14 cellular contexts compared by ENCODE assay signal in genomic region chr13:109684836-109685602, GRCh38.
DNase-seq lines count a peak whose midpoint lies in the region; ATAC-seq and TF ChIP-seq lines count a peak whose summit lies in the region.
"Had no signal": no experiment of that assay in that cellular context is flagged by ENCODE, and none has a peak within 500 bp of the region (broad histone marks: within the 10 kb centered on the region; RNA-seq: fewer than 3 reads in every experiment).

No MANE protein-coding gene starts in this region.

- CTCF ChIA-PET in activated CD8-positive, alpha-beta T cell treated with anti-CD3 and anti-CD28 coated beads for 36 hours (lab: Charles Lee): no interaction called here
- CTCF ChIA-PET in CD4-positive, alpha-beta memory T cell (lab: Charles Lee; ENCODE audit: partially characterized antibody): no interaction called here

- DNase-seq in DMS79 (lab: John Stamatoyannopoulos, UW) (peak; percentile 7), NCI-H69 (lab: John Stamatoyannopoulos, UW) (peak; percentile 78), fibroblast of pulmonary artery (ENCODE audit: low read depth) (peak; percentile 62), prostate gland (ENCODE audit: low spot score) (peak; percentile 36), hippocampal formation (lab: John Stamatoyannopoulos, UW) (no peak)
- DNase-seq in activated CD8-positive, alpha-beta T cell treated with anti-CD3 and anti-CD28 coated beads for 36 hours: no peak
- no peak for DNase-seq in CD4-positive, alpha-beta memory T cell
- DNase-seq: activated B cell treated with CpG ODN at 0.5 μM for 24 hours; DMS53; IMR-90; stimulated activated CD4-positive, alpha-beta T cell treated with anti-CD3 and anti-CD28 coated beads, Interleukin-4, amount 100 ng/mL, for 4 hours had no signal

- no peak overlapping the region for H3K27ac ChIP-seq in prostate gland
- H3K27ac ChIP-seq in CD4-positive, alpha-beta memory T cell (ENCODE audit: low read depth, low read length): no peak overlapping the region

- WGBS in prostate gland: 41% methylated on average over 17 of the region's 17 CpGs

- H3K27me3 Mint-ChIP-seq in activated CD8-positive, alpha-beta T cell treated with anti-CD3 and anti-CD28 coated beads for 36 hours: peaks cover 6% of the 10 kb centered on the region
- H3K27me3 Mint-ChIP-seq in CD4-positive, alpha-beta memory T cell: peaks cover 13 to 20% of the 10 kb centered on the region in 2 donors
- H3K27me3 Mint-ChIP-seq: activated B cell treated with CpG ODN at 0.5 μM for 24 hours, memory B cell had no signal

- H3K36me3 ChIP-seq in prostate gland: no peaks in the 10 kb centered on the region
- no peaks in the 10 kb centered on the region for H3K36me3 ChIP-seq in CD4-positive, alpha-beta memory T cell (ENCODE audit: insufficient read depth, low read length)

- H3K4me3 ChIP-seq in fibroblast of pulmonary artery (replicated peaks; ENCODE audit: low read depth, low read length): no peak overlapping the region
- H3K4me3 ChIP-seq in prostate gland: no peak overlapping the region
- H3K4me3 ChIP-seq in CD4-positive, alpha-beta memory T cell (ENCODE audit: low read length in 2 of 2): no peak overlapping the region

- H3K4me1 Mint-ChIP-seq in activated CD8-positive, alpha-beta T cell treated with anti-CD3 and anti-CD28 coated beads for 36 hours (ENCODE audit: low read depth): no peaks in the 10 kb centered on the region
- H3K4me1 Mint-ChIP-seq in CD4-positive, alpha-beta memory T cell: peaks cover 0 to 2% (median 0%) of the 10 kb centered on the region in 4 donors
- H3K4me1 Mint-ChIP-seq: activated B cell treated with CpG ODN at 0.5 μM for 24 hours, memory B cell had no signal

- no peaks in the 10 kb centered on the region for H3K9me3 Mint-ChIP-seq in activated CD8-positive, alpha-beta T cell treated with anti-CD3 and anti-CD28 coated beads for 36 hours
- no peaks in the 10 kb centered on the region for H3K9me3 Mint-ChIP-seq in CD4-positive, alpha-beta memory T cell
- H3K9me3 Mint-ChIP-seq: activated B cell treated with CpG ODN at 0.5 μM for 24 hours; activated naive CD4-positive, alpha-beta T cell treated with anti-CD3 and anti-CD28 coated beads, Interleukin-2, amount 50 U/mL, for 72 hours; memory B cell had no signal

- POLR2A ChIA-PET in activated CD8-positive, alpha-beta T cell treated with anti-CD3 and anti-CD28 coated beads for 36 hours (lab: Charles Lee): no interaction called here
- POLR2A ChIA-PET in CD4-positive, alpha-beta memory T cell (lab: Charles Lee; ENCODE audit: partially characterized antibody): no interaction called here

- H3K9me3 ChIP-seq in prostate gland: no peaks in the 10 kb centered on the region
- no peaks in the 10 kb centered on the region for H3K9me3 ChIP-seq in CD4-positive, alpha-beta memory T cell (ENCODE audit: control insufficient read depth in 1 of 2, low read length in 2 of 2)

- H3K27ac Mint-ChIP-seq in activated CD8-positive, alpha-beta T cell treated with anti-CD3 and anti-CD28 coated beads for 36 hours: no peak overlapping the region
- no peak overlapping the region for H3K27ac Mint-ChIP-seq in CD4-positive, alpha-beta memory T cell
- H3K27ac Mint-ChIP-seq: activated B cell treated with CpG ODN at 0.5 μM for 24 hours; activated naive CD4-positive, alpha-beta T cell treated with anti-CD3 and anti-CD28 coated beads, Interleukin-2, amount 50 U/mL, for 72 hours; memory B cell had no signal

- no peak for TF ChIP-seq CTCF in fibroblast of pulmonary artery (IDR thresholded peaks at IDR 0.05; ENCODE audit: low read length, missing control alignments)
- no peak for TF ChIP-seq CTCF in prostate gland (IDR thresholded peaks at IDR 0.05)
- TF ChIP-seq CTCF in activated CD8-positive, alpha-beta T cell treated with anti-CD3 and anti-CD28 coated beads for 36 hours (IDR thresholded peaks at IDR 0.05): no peak

- no peak for TF ChIP-seq POLR2A in prostate gland (IDR thresholded peaks at IDR 0.05)

- no peaks in the 10 kb centered on the region for H3K27me3 ChIP-seq in prostate gland (replicated peaks; ENCODE audit: insufficient read depth)
- no peaks in the 10 kb centered on the region for H3K27me3 ChIP-seq in CD4-positive, alpha-beta memory T cell (ENCODE audit: insufficient read depth, low read length)

- H3K36me3 Mint-ChIP-seq in activated CD8-positive, alpha-beta T cell treated with anti-CD3 and anti-CD28 coated beads for 36 hours (ENCODE audit: low read depth): no peaks in the 10 kb centered on the region
- no peaks in the 10 kb centered on the region for H3K36me3 Mint-ChIP-seq in CD4-positive, alpha-beta memory T cell
- H3K36me3 Mint-ChIP-seq: activated naive CD4-positive, alpha-beta T cell treated with anti-CD3 and anti-CD28 coated beads, Interleukin-2, amount 50 U/mL, for 72 hours; memory B cell had no signal

- H3K4me1 ChIP-seq in prostate gland (replicated peaks): no peaks in the 10 kb centered on the region
- H3K4me1 ChIP-seq in CD4-positive, alpha-beta memory T cell (ENCODE audit: insufficient read depth, low read length): no peaks in the 10 kb centered on the region

- ATAC-seq in activated CD8-positive, alpha-beta T cell treated with anti-CD3 and anti-CD28 coated beads for 36 hours: no peak
- no peak for ATAC-seq in HG03280 (IDR thresholded peaks at IDR 0.05; ENCODE audit: unreplicated experiment)
- ATAC-seq: activated naive CD4-positive, alpha-beta T cell treated with anti-CD3 and anti-CD28 coated beads, Interleukin-2, amount 50 U/mL, for 72 hours had no signal

- intact Hi-C loops in prostate gland (cut with DNase I): no loop called here
- intact Hi-C loops in activated CD8-positive, alpha-beta T cell treated with anti-CD3 and anti-CD28 coated beads for 36 hours (cut with micrococcal nuclease): no loop called here
- intact Hi-C loops in CD4-positive, alpha-beta memory T cell (cut with micrococcal nuclease): no loop called here

- no peak overlapping the region for H3K4me3 Mint-ChIP-seq in activated CD8-positive, alpha-beta T cell treated with anti-CD3 and anti-CD28 coated beads for 36 hours
- no peak overlapping the region for H3K4me3 Mint-ChIP-seq in CD4-positive, alpha-beta memory T cell
- H3K4me3 Mint-ChIP-seq: activated B cell treated with CpG ODN at 0.5 μM for 24 hours, memory B cell had no signal

Comparison
In these comparisons a context has a peak if more than half of its experiments do, and no peak if none do; other contexts are left out.
1. DNase-seq: peak in DMS79 (single experiment), NCI-H69 (single experiment), fibroblast of pulmonary artery (single experiment) and prostate gland (single experiment); none in activated CD8-positive, alpha-beta T cell treated with anti-CD3 and anti-CD28 coated beads for 36 hours (single experiment), CD4-positive, alpha-beta memory T cell (0 of 5) and hippocampal formation (0 of 2).